ENCODE assay signal across 7 cellular contexts in the genomic region with DNA sequence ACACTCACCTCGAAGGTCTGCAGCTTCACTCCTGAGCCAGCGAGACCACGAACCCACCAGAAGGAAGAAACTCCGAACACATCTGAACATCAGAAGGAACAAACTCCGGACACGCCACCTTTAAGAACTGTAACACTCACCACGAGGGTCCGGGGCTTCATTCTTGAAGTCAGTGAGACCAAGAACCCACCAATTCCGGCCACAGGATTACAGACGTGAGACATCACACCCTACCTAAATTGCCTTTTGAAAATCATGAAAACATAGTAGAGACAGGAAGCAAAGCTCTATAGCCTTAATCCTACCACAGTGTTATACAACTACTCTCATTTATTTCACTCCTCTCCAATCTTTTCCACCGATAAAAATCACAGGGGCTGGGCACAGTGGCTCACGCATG.
DNase-seq lines count a peak whose midpoint lies in the region; ATAC-seq and TF ChIP-seq lines count a peak whose summit lies in the region.
"Not testable (repeated sequence)": the region's sequence is repeated elsewhere in the genome, so short reads cannot be mapped to it uniquely, and the experiment has no call there.

No MANE protein-coding gene starts in this region.

- DNase-seq in DND-41 = peak; percentile 55
- DNase-seq in activated CD4-positive, alpha-beta T cell treated with anti-CD3 and anti-CD28 coated beads, Interleukin-2, amount 10 ng/mL, durations not matched to agents 7 days and 5 days; activated naive CD8-positive, alpha-beta T cell treated with anti-CD3 and anti-CD28 coated beads, Interleukin-2, amount 10 ng/mL, durations not matched to agents 7 days and 5 days; naive thymus-derived CD8-positive, alpha-beta T cell; natural killer cell; natural killer cell treated with Interleukin-12 subunit alpha and Interleukin-12 subunit beta and Interleukin-15 and Interleukin-18, amount 100 ng/mL, for 72 hours (ENCODE audit: low spot score): not testable (repeated sequence)
- peak; percentile 44 to 66 (median 47) for DNase-seq in immature natural killer cell

- H3K36me3 Mint-ChIP-seq in activated CD4-positive, alpha-beta T cell treated with anti-CD3 and anti-CD28 coated beads, Interleukin-2, amount 10 ng/mL, durations not matched to agents 7 days and 5 days (ENCODE audit: low read depth) = not testable (repeated sequence)
- peaks cover 10% of the 10 kb centered on the region for H3K36me3 Mint-ChIP-seq in activated naive CD8-positive, alpha-beta T cell treated with anti-CD3 and anti-CD28 coated beads, Interleukin-2, amount 10 ng/mL, durations not matched to agents 7 days and 5 days
- H3K36me3 Mint-ChIP-seq in immature natural killer cell (peaks cover 0 to 12% (median 0%) of the 10 kb centered on the region in 3 donors), natural killer cell (peaks cover 22% of the 10 kb centered on the region)
- peaks cover 0 to 19% (median 10%) of the 10 kb centered on the region in 3 donors for H3K36me3 Mint-ChIP-seq in naive thymus-derived CD8-positive, alpha-beta T cell
- peaks cover 21% of the 10 kb centered on the region for H3K36me3 Mint-ChIP-seq in natural killer cell treated with Interleukin-12 subunit alpha and Interleukin-12 subunit beta and Interleukin-15 and Interleukin-18, amount 100 ng/mL, for 72 hours

- not testable (repeated sequence) for H3K9me3 ChIP-seq in DND-41 (ENCODE audit: insufficient read depth, low read length, severe bottlenecking)

- H3K9ac ChIP-seq in DND-41 (ENCODE audit: low read depth, low read length) = not testable (repeated sequence)

- H3K27ac ChIP-seq in DND-41 (ENCODE audit: low read length) = not testable (repeated sequence)

- H3K27me3 ChIP-seq in DND-41 (ENCODE audit: insufficient read depth, low read length, poor library complexity) = not testable (repeated sequence)

- not testable (repeated sequence) for H3K4me3 ChIP-seq in DND-41 (ENCODE audit: low read depth in 1 of 2, low read length in 2 of 2)

- H4K20me1 ChIP-seq in DND-41 (ENCODE audit: insufficient read depth, low read length) = not testable (repeated sequence)

- H3K4me2 ChIP-seq in DND-41 (ENCODE audit: insufficient read depth, low read length) = not testable (repeated sequence)

- POLR2A ChIA-PET in activated CD4-positive, alpha-beta T cell treated with anti-CD3 and anti-CD28 coated beads, Interleukin-2, amount 10 ng/mL, durations not matched to agents 7 days and 5 days (lab: Charles Lee); activated naive CD8-positive, alpha-beta T cell treated with anti-CD3 and anti-CD28 coated beads, Interleukin-2, amount 10 ng/mL, durations not matched to agents 7 days and 5 days (lab: Charles Lee); naive thymus-derived CD8-positive, alpha-beta T cell (lab: Charles Lee): not testable (repeated sequence)

- H3K4me1 ChIP-seq in DND-41 (ENCODE audit: insufficient read depth, low read length) = not testable (repeated sequence)

- intact Hi-C loops in natural killer cell (cut with micrococcal nuclease) = not testable (repeated sequence)

- H3K4me3 Mint-ChIP-seq in activated CD4-positive, alpha-beta T cell treated with anti-CD3 and anti-CD28 coated beads, Interleukin-2, amount 10 ng/mL, durations not matched to agents 7 days and 5 days = not testable (repeated sequence)
- H3K4me3 Mint-ChIP-seq in activated naive CD8-positive, alpha-beta T cell treated with anti-CD3 and anti-CD28 coated beads, Interleukin-2, amount 10 ng/mL, durations not matched to agents 7 days and 5 days = peak overlapping the region; percentile 53
- H3K4me3 Mint-ChIP-seq in immature natural killer cell (peak overlapping the region; percentile 3 to 80 (median 63)), natural killer cell (peak overlapping the region; percentile 71)
- peak overlapping the region in 6 of 10 donors; percentile 38 to 68 (median 60) for H3K4me3 Mint-ChIP-seq in naive thymus-derived CD8-positive, alpha-beta T cell
- peak overlapping the region; percentile 16 for H3K4me3 Mint-ChIP-seq in natural killer cell treated with Interleukin-12 subunit alpha and Interleukin-12 subunit beta and Interleukin-15 and Interleukin-18, amount 100 ng/mL, for 72 hours

- not testable (repeated sequence) for H2AFZ ChIP-seq in DND-41 (ENCODE audit: low read depth, low read length)

- ATAC-seq in DND-41 (ENCODE audit: insufficient read depth, low read depth); naive thymus-derived CD8-positive, alpha-beta T cell: not testable (repeated sequence)
- ATAC-seq in activated naive CD8-positive, alpha-beta T cell treated with anti-CD3 and anti-CD28 coated beads, Interleukin-2, amount 10 ng/mL, durations not matched to agents 7 days and 5 days (ENCODE audit: low read depth) = peak; percentile 81
- ATAC-seq in natural killer cell = peak in 2 of 3 donors; percentile 72 to 98
- ATAC-seq in natural killer cell treated with Interleukin-12 subunit alpha and Interleukin-12 subunit beta and Interleukin-15 and Interleukin-18, amount 100 ng/mL, for 72 hours = peak; percentile 69 to 77

- H3K79me2 ChIP-seq in DND-41 (ENCODE audit: insufficient read depth, low read length) = not testable (repeated sequence)

- not testable (repeated sequence) for H3K27me3 Mint-ChIP-seq in activated CD4-positive, alpha-beta T cell treated with anti-CD3 and anti-CD28 coated beads, Interleukin-2, amount 10 ng/mL, durations not matched to agents 7 days and 5 days; activated naive CD8-positive, alpha-beta T cell treated with anti-CD3 and anti-CD28 coated beads, Interleukin-2, amount 10 ng/mL, durations not matched to agents 7 days and 5 days; immature natural killer cell (ENCODE audit: low read depth in 3 of 3); naive thymus-derived CD8-positive, alpha-beta T cell; natural killer cell (ENCODE audit: low read depth in 2 of 2); natural killer cell treated with Interleukin-12 subunit alpha and Interleukin-12 subunit beta and Interleukin-15 and Interleukin-18, amount 100 ng/mL, for 72 hours

- H3K36me3 ChIP-seq in DND-41 (ENCODE audit: insufficient read depth, low read length) = not testable (repeated sequence)

- CTCF ChIA-PET in activated CD4-positive, alpha-beta T cell treated with anti-CD3 and anti-CD28 coated beads, Interleukin-2, amount 10 ng/mL, durations not matched to agents 7 days and 5 days (lab: Charles Lee) = not testable (repeated sequence)

- H3K4me1 Mint-ChIP-seq in activated CD4-positive, alpha-beta T cell treated with anti-CD3 and anti-CD28 coated beads, Interleukin-2, amount 10 ng/mL, durations not matched to agents 7 days and 5 days; activated naive CD8-positive, alpha-beta T cell treated with anti-CD3 and anti-CD28 coated beads, Interleukin-2, amount 10 ng/mL, durations not matched to agents 7 days and 5 days; naive thymus-derived CD8-positive, alpha-beta T cell; natural killer cell treated with Interleukin-12 subunit alpha and Interleukin-12 subunit beta and Interleukin-15 and Interleukin-18, amount 100 ng/mL, for 72 hours (ENCODE audit: low read depth in 2 of 2): not testable (repeated sequence)
- H3K4me1 Mint-ChIP-seq in immature natural killer cell = peaks cover 4 to 10% of the 10 kb centered on the region in 2 donors
- H3K4me1 Mint-ChIP-seq in natural killer cell = peaks cover 0 to 12% of the 10 kb centered on the region in 2 donors

- H3K9me3 Mint-ChIP-seq in activated CD4-positive, alpha-beta T cell treated with anti-CD3 and anti-CD28 coated beads, Interleukin-2, amount 10 ng/mL, durations not matched to agents 7 days and 5 days = peaks cover 11% of the 10 kb centered on the region
- H3K9me3 Mint-ChIP-seq in activated naive CD8-positive, alpha-beta T cell treated with anti-CD3 and anti-CD28 coated beads, Interleukin-2, amount 10 ng/mL, durations not matched to agents 7 days and 5 days = peaks cover 13% of the 10 kb centered on the region
- H3K9me3 Mint-ChIP-seq in immature natural killer cell = peaks cover 5 to 27% (median 13%) of the 10 kb centered on the region in 6 donors
- H3K9me3 Mint-ChIP-seq in naive thymus-derived CD8-positive, alpha-beta T cell = peaks cover 6 to 26% (median 18%) of the 10 kb centered on the region in 9 donors
- not testable (repeated sequence) for H3K9me3 Mint-ChIP-seq in natural killer cell; natural killer cell treated with Interleukin-12 subunit alpha and Interleukin-12 subunit beta and Interleukin-15 and Interleukin-18, amount 100 ng/mL, for 72 hours

- H3K27ac Mint-ChIP-seq in activated CD4-positive, alpha-beta T cell treated with anti-CD3 and anti-CD28 coated beads, Interleukin-2, amount 10 ng/mL, durations not matched to agents 7 days and 5 days = peak overlapping the region; percentile 15
- peak overlapping the region; percentile 78 for H3K27ac Mint-ChIP-seq in activated naive CD8-positive, alpha-beta T cell treated with anti-CD3 and anti-CD28 coated beads, Interleukin-2, amount 10 ng/mL, durations not matched to agents 7 days and 5 days
- peak overlapping the region in 2 of 6 donors; percentile 46 to 86 for H3K27ac Mint-ChIP-seq in immature natural killer cell
- H3K27ac Mint-ChIP-seq in naive thymus-derived CD8-positive, alpha-beta T cell = peak overlapping the region in 3 of 10 donors; percentile 16 to 80 (median 65)
- H3K27ac Mint-ChIP-seq in natural killer cell = peak overlapping the region in 1 of 2 donors; percentile 5
- peak overlapping the region in 1 of 2 donors; percentile 39 for H3K27ac Mint-ChIP-seq in natural killer cell treated with Interleukin-12 subunit alpha and Interleukin-12 subunit beta and Interleukin-15 and Interleukin-18, amount 100 ng/mL, for 72 hours

- TF ChIP-seq CTCF in DND-41 (IDR thresholded peaks at IDR 0.05; ENCODE audit: borderline replicate concordance, extremely low read depth, low read length, poor library complexity, severe bottlenecking); natural killer cell (IDR thresholded peaks at IDR 0.05): not testable (repeated sequence)
